14 cellular contexts compared by ENCODE assay signal in genomic region chr11:86969258-86969657, GRCh38. TPM values are rescaled to one million over a fixed set of nuclear protein-coding genes. Genes with fewer than 3 reads are reported as not detected.
A peak's percentile ranks its signal among the peaks of the same experiment; 100 is the strongest.
DNase-seq lines count a peak whose midpoint lies in the region; ATAC-seq and TF ChIP-seq lines count a peak whose summit lies in the region.
"Had no signal": no experiment of that assay in that cellular context is flagged by ENCODE, and none has a peak within 500 bp of the region (broad histone marks: within the 10 kb centered on the region; RNA-seq: fewer than 3 reads in every experiment).

No MANE protein-coding gene starts in this region.

- no peak overlapping the region for H3K4me3 ChIP-seq in upper lobe of left lung
- H3K4me3 ChIP-seq: GM23338 had no signal

- CTCF ChIA-PET in Calu3 (lab: Charles Lee) = no interaction called here

- no peak for DNase-seq in chondrocyte (ENCODE audit: low spot score)
- DNase-seq in endothelial cell (ENCODE audit: low spot score) = no peak
- no peak for DNase-seq in nephron progenitor cell
- DNase-seq in Calu3 = no peak
- DNase-seq in iPS-NIHi7 (ENCODE audit: extremely low spot score) = no peak
- DNase-seq in upper lobe of left lung = no peak
- no peak for DNase-seq in HT-29 (ENCODE audit: low spot score)
- DNase-seq: C1 segment of cervical spinal cord; CD4-positive, alpha-beta T cell; DMS79 treated with DMSO at 0.1 percent for 48 hours; EL; H9 had no signal

- peaks cover 0 to 6% (median 0%) of the 10 kb centered on the region in 4 donors for H3K4me1 ChIP-seq in upper lobe of left lung

- peaks cover 18% of the 10 kb centered on the region for H3K9me3 Mint-ChIP-seq in chondrocyte (ENCODE audit: low read depth)
- peaks cover 9% of the 10 kb centered on the region for H3K9me3 Mint-ChIP-seq in endothelial cell (ENCODE audit: unreplicated experiment)
- peaks cover 68% of the 10 kb centered on the region for H3K9me3 Mint-ChIP-seq in nephron progenitor cell
- H3K9me3 Mint-ChIP-seq in Calu3 (ENCODE audit: low read depth, unreplicated experiment) = no peaks in the 10 kb centered on the region

- peaks cover 4 to 12% (median 5%) of the 10 kb centered on the region in 4 donors for H3K9me3 ChIP-seq in upper lobe of left lung

- H3K36me3 Mint-ChIP-seq in chondrocyte (ENCODE audit: low read depth) (peaks cover 12% of the 10 kb centered on the region), endothelial cell (ENCODE audit: low read depth, unreplicated experiment) (peaks cover 9% of the 10 kb centered on the region), nephron progenitor cell (ENCODE audit: low read depth) (peaks cover 62% of the 10 kb centered on the region), Calu3 (ENCODE audit: insufficient read depth, unreplicated experiment) (no peaks in the 10 kb centered on the region)

- TF ChIP-seq CTCF in chondrocyte (IDR thresholded peaks at IDR 0.05) (no peak), endothelial cell (IDR thresholded peaks at IDR 0.05; ENCODE audit: unreplicated experiment) (no peak), nephron progenitor cell (IDR thresholded peaks at IDR 0.05) (no peak), Calu3 (IDR thresholded peaks at IDR 0.05; ENCODE audit: unreplicated experiment) (no peak), upper lobe of left lung (IDR thresholded peaks at IDR 0.05) (no peak)

- H3K4me1 Mint-ChIP-seq in chondrocyte (ENCODE audit: low read depth) (no peaks in the 10 kb centered on the region), endothelial cell (ENCODE audit: unreplicated experiment) (peaks cover 27% of the 10 kb centered on the region), nephron progenitor cell (peaks cover 5% of the 10 kb centered on the region), Calu3 (ENCODE audit: low read depth, unreplicated experiment) (no peaks in the 10 kb centered on the region)
- H3K4me1 Mint-ChIP-seq: B cell had no signal

- WGBS in upper lobe of left lung, 2 donors = 70 to 81% methylated on average over 1 of the region's 1 CpG

- H3K27me3 Mint-ChIP-seq in chondrocyte (ENCODE audit: low read depth) (no peaks in the 10 kb centered on the region), endothelial cell (ENCODE audit: unreplicated experiment) (peaks cover 7% of the 10 kb centered on the region), nephron progenitor cell (ENCODE audit: low read depth, poor library complexity) (peaks cover 3% of the 10 kb centered on the region), Calu3 (ENCODE audit: unreplicated experiment) (peaks cover 7% of the 10 kb centered on the region)

- no TSS peak for BruUV-seq in Calu3 (replicated peaks; lab: Mats Ljungman, UMichigan)

- no peak for TF ChIP-seq EP300 in upper lobe of left lung (IDR thresholded peaks at IDR 0.05)

- H3K36me3 ChIP-seq in upper lobe of left lung = no peaks in the 10 kb centered on the region

- H3K27ac ChIP-seq in upper lobe of left lung = peak overlapping the region in 1 of 4 donors; percentile 55

- ATAC-seq in upper lobe of left lung (ENCODE audit: low FRiP score in 2 of 2) = no peak
- ATAC-seq: GM23338 had no signal

- intact Hi-C loops in Calu3 (cut with micrococcal nuclease; ENCODE audit: unreplicated experiment) = no loop called here

- no peaks in the 10 kb centered on the region for H3K27me3 ChIP-seq in upper lobe of left lung

- H3K4me3 Mint-ChIP-seq in chondrocyte (ENCODE audit: unreplicated experiment) (no peak overlapping the region), endothelial cell (ENCODE audit: unreplicated experiment) (no peak overlapping the region), nephron progenitor cell (no peak overlapping the region), Calu3 (ENCODE audit: low read depth, unreplicated experiment) (no peak overlapping the region)
- H3K4me3 Mint-ChIP-seq: B cell; CD4-positive, alpha-beta T cell; GM23338; H9 had no signal

- no peak for TF ChIP-seq POLR2A in upper lobe of left lung (IDR thresholded peaks at IDR 0.05)

- H3K27ac Mint-ChIP-seq in chondrocyte (ENCODE audit: unreplicated experiment) (peak overlapping the region; percentile 15), endothelial cell (ENCODE audit: unreplicated experiment) (peak overlapping the region; percentile 71), nephron progenitor cell (peak overlapping the region; percentile 59), Calu3 (ENCODE audit: unreplicated experiment) (no peak overlapping the region)
- H3K27ac Mint-ChIP-seq: B cell; CD4-positive, alpha-beta T cell; GM23338; H9 had no signal

RNA-seq across cellular contexts. Expression of gene FZD4, which starts 14.1 kb away (rescaled TPM):
- 6.5 to 11.9 TPM (median 6.6 TPM) in 3 replicates for total RNA-seq in chondrocyte
- total RNA-seq in endothelial cell (ENCODE audit: unreplicated experiment) = 71.5 TPM
- total RNA-seq in Calu3 (2022) = 2.5 and 2.7 TPM in 2 replicates
- 10 to 100 TPM; 24.1 to 69.2 (median 38.2) TPM for total RNA-seq in upper lobe of left lung
- total RNA-seq in HT-29 (2014; rRNA removed; shearing (Covaris generic)) = 1.1 and 1.6 TPM in 2 replicates
- total RNA-seq: CD4-positive, alpha-beta T cell had no signal
